Comparison of ENCODE assay signal across 17 cellular contexts in the genomic region with DNA sequence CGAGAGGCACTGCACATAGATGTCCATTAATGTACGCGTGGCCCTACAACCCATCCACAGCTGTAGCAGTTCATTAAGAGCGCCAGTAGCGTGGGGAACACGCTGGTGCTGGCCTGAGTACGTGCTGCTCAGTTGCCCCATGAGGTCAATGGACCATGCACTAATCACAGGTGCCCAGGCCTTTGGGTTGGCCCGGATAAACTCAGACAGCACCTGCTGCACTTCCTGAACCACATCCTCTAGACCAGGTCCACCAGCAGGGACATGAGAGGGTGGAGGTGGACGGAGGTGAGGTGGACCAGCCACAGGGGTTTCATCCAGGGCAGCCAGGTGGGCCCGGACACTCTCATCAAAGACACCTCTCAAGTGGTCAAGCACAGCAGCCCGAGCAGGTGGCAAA.
"Had no signal": no experiment of that assay in that cellular context is flagged by ENCODE, and none has a peak within 500 bp of the region (broad histone marks: within the 10 kb centered on the region; RNA-seq: fewer than 3 reads in every experiment).

No MANE protein-coding gene starts in this region.

- FAIRE-seq: endometrium, frontal cortex had no signal

- H3K27ac Mint-ChIP-seq: nephron progenitor cell had no signal

- H3K27me3 ChIP-seq: heart left ventricle, stomach, transverse colon had no signal

- H3K9me3 Mint-ChIP-seq: nephron progenitor cell had no signal

- H3K4me3 ChIP-seq: heart left ventricle, lung, stomach, thoracic aorta, transverse colon had no signal

- H3K9me3 ChIP-seq: heart left ventricle, stomach, thoracic aorta, transverse colon had no signal

- H3K27ac ChIP-seq: heart left ventricle, stomach, thoracic aorta, transverse colon had no signal

- DNase-seq: effector memory CD4-positive, alpha-beta T cell; hippocampal formation; left colon; left ventricle myocardium superior; mesenchymal stem cell; midbrain; nephron progenitor cell; stomach; substantia nigra; transverse colon had no signal

- ATAC-seq: esophagus mucosa, heart left ventricle, left colon, left ventricle myocardium superior, sciatic nerve had no signal

- H3K4me3 Mint-ChIP-seq: nephron progenitor cell had no signal
